Comparison of ENCODE assay signal across 8 cellular contexts in genomic region chr10:27156566-27156965, GRCh38. TPM values are rescaled to one million over a fixed set of nuclear protein-coding genes. Genes with fewer than 3 reads are reported as not detected.
A peak's percentile ranks its signal among the peaks of the same experiment; 100 is the strongest.
DNase-seq lines count a peak whose midpoint lies in the region; ATAC-seq, FAIRE-seq and TF ChIP-seq lines count a peak whose summit lies in the region.
"Not testable (repeated sequence)": the region's sequence is repeated elsewhere in the genome, so short reads cannot be mapped to it uniquely, and the experiment has no call there.

No MANE protein-coding gene starts in this region.

- H3K4me3 Mint-ChIP-seq in activated CD8-positive, alpha-beta T cell treated with anti-CD3 and anti-CD28 coated beads for 36 hours: peak overlapping the region; percentile 91

- not testable (repeated sequence) for TF ChIP-seq RAD21 in A549 (conservative IDR thresholded peaks at IDR 0.05 in 1 of 2, IDR thresholded peaks at IDR 0.05 in 1 of 2)

- peak overlapping the region; percentile 65 for H3K9ac ChIP-seq in NT2/D1 (ENCODE audit: insufficient read length, low read depth)

- not testable (repeated sequence) for FAIRE-seq in A549 (lab: Jason Lieb, UNC)

- not testable (repeated sequence) for H3K27me3 Mint-ChIP-seq in activated CD8-positive, alpha-beta T cell treated with anti-CD3 and anti-CD28 coated beads for 36 hours

- TF ChIP-seq CTCF in A549 (IDR thresholded peaks at IDR 0.05); GM12865 (IDR thresholded peaks at IDR 0.05; ENCODE audit: insufficient read depth, low read depth, low read length, missing control alignments); activated CD8-positive, alpha-beta T cell treated with anti-CD3 and anti-CD28 coated beads for 36 hours (IDR thresholded peaks at IDR 0.05); cardiac fibroblast (IDR thresholded peaks at IDR 0.05; ENCODE audit: low read depth, low read length): not testable (repeated sequence)

- WGBS in A549 (ENCODE audit: missing lambda C conversion rate): 84% methylated on average over 17 of the region's 17 CpGs

- TF ChIP-seq EP300 in A549 (IDR thresholded peaks at IDR 0.05): not testable (repeated sequence)

- H3K4me1 ChIP-seq in A549 (peaks cover 43% of the 10 kb centered on the region), mononuclear cell (ENCODE audit: insufficient read depth, low read length) (peaks cover 20% of the 10 kb centered on the region)
- not testable (repeated sequence) for H3K4me1 ChIP-seq in NT2/D1 (ENCODE audit: insufficient read depth, insufficient read length)

- POLR2A ChIA-PET in A549 (lab: Yijun Ruan, JAX): not testable (repeated sequence)
- POLR2A ChIA-PET in activated CD8-positive, alpha-beta T cell treated with anti-CD3 and anti-CD28 coated beads for 36 hours (lab: Charles Lee): interaction anchor here (1.0 to 5.9 kb wide), 8 partner anchors 9 to 86 kb away, joined by 3 to 59 read pairs (median 4); partner anchors contain the start of gene ANKRD26

- CTCF ChIA-PET in A549 (lab: Yijun Ruan, JAX): not testable (repeated sequence)
- CTCF ChIA-PET in activated CD8-positive, alpha-beta T cell treated with anti-CD3 and anti-CD28 coated beads for 36 hours (lab: Charles Lee): interaction anchor here (0.8 to 1.3 kb wide), 2 partner anchors 86 to 99 kb away, joined by 3 to 4 read pairs; no protein-coding TSS in a partner anchor

- H3K4me3 ChIP-seq in A549 (peak overlapping the region; percentile 68), GM12865 (ENCODE audit: low read depth, low read length) (peak overlapping the region; percentile 80), NT2/D1 (ENCODE audit: insufficient read length, low read depth) (peak overlapping the region; percentile 86), cardiac fibroblast (replicated peaks in 1 of 2; ENCODE audit: low read depth in 2 of 2, low read length in 2 of 2) (peak overlapping the region; percentile 65 to 95), mononuclear cell (ENCODE audit: low read length) (peak overlapping the region; percentile 94), skin epidermis (peak overlapping the region; percentile 60 to 99 (median 85))

- TF ChIP-seq POLR2A in A549 (IDR thresholded peaks at IDR 0.05; ENCODE audit: low read length): not testable (repeated sequence)

- H3K27ac ChIP-seq in A549 (peak overlapping the region; percentile 90 to 94), skin epidermis (peak overlapping the region in 20 of 21 experiments; percentile 8 to 100 (median 96))

- H3K36me3 ChIP-seq in NT2/D1 (ENCODE audit: insufficient read depth, insufficient read length, low read length): peaks cover 41% of the 10 kb centered on the region

- not testable (repeated sequence) for ATAC-seq in A549; activated CD8-positive, alpha-beta T cell treated with anti-CD3 and anti-CD28 coated beads for 36 hours

- not testable (repeated sequence) for H3K27me3 ChIP-seq in NT2/D1 (ENCODE audit: insufficient read depth, insufficient read length); mononuclear cell (ENCODE audit: insufficient read depth, low read length)

- intact Hi-C loops in activated CD8-positive, alpha-beta T cell treated with anti-CD3 and anti-CD28 coated beads for 36 hours (cut with micrococcal nuclease): not testable (repeated sequence)

- DNase-seq in A549 (ENCODE audit: low read depth in 1 of 2, low spot score in 1 of 2): peak in 1 of 2 experiments; percentile 19
- peak; percentile 13 for DNase-seq in GM12865 (ENCODE audit: low read depth)
- DNase-seq in NT2/D1 (ENCODE audit: low read depth, low spot score); activated CD8-positive, alpha-beta T cell treated with anti-CD3 and anti-CD28 coated beads for 36 hours: not testable (repeated sequence)
- peak in 1 of 2 donors; percentile 6 for DNase-seq in cardiac fibroblast (ENCODE audit: low read depth in 2 of 2)
- peak; percentile 6 for DNase-seq in glomerular visceral epithelial cell (ENCODE audit: extremely low spot score)

- H3K9me3 ChIP-seq in A549; NT2/D1 (ENCODE audit: insufficient read depth, low read length); mononuclear cell (ENCODE audit: low read depth, low read length): not testable (repeated sequence)

- H3K4me2 ChIP-seq in A549: peak overlapping the region; percentile 92

- H3K36me3 Mint-ChIP-seq in activated CD8-positive, alpha-beta T cell treated with anti-CD3 and anti-CD28 coated beads for 36 hours (ENCODE audit: low read depth): peaks cover 58% of the 10 kb centered on the region

- H3K4me1 Mint-ChIP-seq in activated CD8-positive, alpha-beta T cell treated with anti-CD3 and anti-CD28 coated beads for 36 hours (ENCODE audit: low read depth): peaks cover 24% of the 10 kb centered on the region

- H3K27ac Mint-ChIP-seq in activated CD8-positive, alpha-beta T cell treated with anti-CD3 and anti-CD28 coated beads for 36 hours: peak overlapping the region; percentile 100

- H3K9me3 Mint-ChIP-seq in activated CD8-positive, alpha-beta T cell treated with anti-CD3 and anti-CD28 coated beads for 36 hours: not testable (repeated sequence)

RNA-seq across cellular contexts. Expression of gene MASTL, which starts 1.4 kb away (rescaled TPM):
- 20.6 and 21.3 TPM in 2 replicates for polyA plus RNA-seq in A549 (2011; rRNA removed)
- 9.7 and 10.1 TPM in 2 replicates for polyA plus RNA-seq in A549 (2012; cell fraction: cytosol; rRNA removed)
- 5.6 and 10.6 TPM in 2 replicates for polyA plus RNA-seq in A549 (2012; cell fraction: nucleus; rRNA removed)
- 21.5 to 22.1 TPM (median 21.8 TPM) in 3 replicates for polyA plus RNA-seq in A549 (2017; fragmentation: RNase III; extraction: RNeasy Plus Mini Kit Qiagen cat#74134 plus additional on column Dnase treatment)
- polyA minus RNA-seq in A549 (2011; rRNA and poly(A)+ RNA removed): 5.6 and 6.4 TPM in 2 replicates
- 10 to 100 TPM; 40.5 to 43.6 TPM for total RNA-seq in activated CD8-positive, alpha-beta T cell treated with anti-CD3 and anti-CD28 coated beads for 36 hours
- 26.8 TPM for total RNA-seq in mononuclear cell

RNA-seq across cellular contexts. Expression of gene YME1L1, which starts 2.4 kb away (rescaled TPM):
- polyA plus RNA-seq in A549 (2011; rRNA removed) (161 and 165 TPM in 2 replicates), A549 (2017; fragmentation: RNase III; extraction: RNeasy Plus Mini Kit Qiagen cat#74134 plus additional on column Dnase treatment) (94.8 to 96.3 TPM (median 94.9 TPM) in 3 replicates)
- 28.1 and 33.1 TPM in 2 replicates for polyA plus RNA-seq in A549 (2012; cell fraction: cytosol; rRNA removed)
- polyA plus RNA-seq in A549 (2012; cell fraction: nucleus; rRNA removed): 11.6 and 16.0 TPM in 2 replicates
- polyA minus RNA-seq in A549 (2011; rRNA and poly(A)+ RNA removed): 36.1 and 38.6 TPM in 2 replicates
- 100 to 1,000 TPM; 112 to 117 TPM for total RNA-seq in activated CD8-positive, alpha-beta T cell treated with anti-CD3 and anti-CD28 coated beads for 36 hours
- total RNA-seq in mononuclear cell: 152 TPM

RNA-seq across cellular contexts. Expression of gene ANKRD26, which starts 56.3 kb away (rescaled TPM):
- polyA plus RNA-seq in A549 (2011; rRNA removed): 3.3 and 4.1 TPM in 2 replicates
- 0.51 and 0.59 TPM in 2 replicates for polyA plus RNA-seq in A549 (2012; cell fraction: cytosol; rRNA removed)
- polyA plus RNA-seq in A549 (2012; cell fraction: nucleus; rRNA removed): 0.64 and 0.82 TPM in 2 replicates
- polyA plus RNA-seq in A549 (2017; fragmentation: RNase III; extraction: RNeasy Plus Mini Kit Qiagen cat#74134 plus additional on column Dnase treatment): 4.0 to 4.3 TPM (median 4.0 TPM) in 3 replicates
- 2.7 and 3.3 TPM in 2 replicates for polyA minus RNA-seq in A549 (2011; rRNA and poly(A)+ RNA removed)
- total RNA-seq in activated CD8-positive, alpha-beta T cell treated with anti-CD3 and anti-CD28 coated beads for 36 hours: 10 to 100 TPM in 1 of 2 experiments, 1 to 10 TPM in 1; 8.3 to 10.4 TPM
- 6.3 TPM for total RNA-seq in mononuclear cell
